In genomic region chr16:55368205-55368604, GRCh38 we compare ENCODE assay signal across 23 cellular contexts. TPM values are rescaled to one million over a fixed set of nuclear protein-coding genes. Genes with fewer than 3 reads are reported as not detected.
A peak's percentile ranks its signal among the peaks of the same experiment; 100 is the strongest.
DNase-seq lines count a peak whose midpoint lies in the region; ATAC-seq and TF ChIP-seq lines count a peak whose summit lies in the region.
"Had no signal": no experiment of that assay in that cellular context is flagged by ENCODE, and none has a peak within 500 bp of the region (broad histone marks: within the 10 kb centered on the region; RNA-seq: fewer than 3 reads in every experiment).

No MANE protein-coding gene starts in this region.

- H3K4me1 ChIP-seq in A673 (ENCODE audit: insufficient read depth, low read length, poor library complexity, severe bottlenecking) (peaks cover 33% of the 10 kb centered on the region), left lung (peaks cover 0 to 3% of the 10 kb centered on the region in 2 donors)
- H3K4me1 ChIP-seq: lower lobe of right lung had no signal

- H3K9me3 ChIP-seq in A673 (ENCODE audit: low read depth, low read length, poor library complexity, severe bottlenecking): no peaks in the 10 kb centered on the region
- no peaks in the 10 kb centered on the region for H3K9me3 ChIP-seq in left lung
- H3K9me3 ChIP-seq: lower lobe of right lung, thyroid gland had no signal

- intact Hi-C loops in A673 (cut with micrococcal nuclease; ENCODE audit: unreplicated experiment) (no loop called here), left lung (cut with DNase I) (no loop called here)

- H3K27me3 ChIP-seq in A673 (replicated peaks; ENCODE audit: insufficient read depth, low read depth, low read length, poor library complexity) (peaks cover 26% of the 10 kb centered on the region), left lung (peaks cover 14 to 68% of the 10 kb centered on the region in 2 donors)
- H3K27me3 ChIP-seq: thyroid gland had no signal

- DNase-seq in A673 (ENCODE audit: low spot score): peak; percentile 27
- peak; percentile 27 for DNase-seq in Daoy (ENCODE audit: low read depth)
- peak; percentile 59 for DNase-seq in RPMI8226
- no peak for DNase-seq in left lung
- DNase-seq in HT-29 (ENCODE audit: low spot score): no peak
- DNase-seq in retina: no peak
- DNase-seq: activated CD4-positive, alpha-beta memory T cell treated with anti-CD3 and anti-CD28 coated beads for 36 hours; activated CD4-positive, CD25-positive, alpha-beta regulatory T cell; activated gamma-delta T cell treated with Interleukin-2 at 50 U/mL for 16 hours; CD8-positive, alpha-beta memory T cell; H9; Kasumi-1; lower lobe of right lung; NCI-H1417 treated with DMSO at 0.1 percent for 48 hours; occipital lobe; stimulated activated naive CD4-positive, alpha-beta T cell; T-helper 9 cell; thyroid gland had no signal

- ATAC-seq in left lung (peak; percentile 66), HG03108 (IDR thresholded peaks at IDR 0.05; ENCODE audit: unreplicated experiment) (no peak), HG02798 (IDR thresholded peaks at IDR 0.05; ENCODE audit: poor library complexity, unreplicated experiment) (no peak)
- ATAC-seq: lower lobe of right lung had no signal

- H3K27ac ChIP-seq in A673 (ENCODE audit: low read depth, low read length, poor library complexity, severe bottlenecking): no peak overlapping the region
- no peak overlapping the region for H3K27ac ChIP-seq in left lung
- H3K27ac ChIP-seq: cardiac muscle cell, hepatocyte, lower lobe of right lung, thyroid gland had no signal

- no peaks in the 10 kb centered on the region for H3K36me3 ChIP-seq in A673 (ENCODE audit: insufficient read depth, low read length, poor library complexity, severe bottlenecking)
- H3K36me3 ChIP-seq in left lung: no peaks in the 10 kb centered on the region
- H3K36me3 ChIP-seq: cardiac muscle cell, lower lobe of right lung, thyroid gland had no signal

- H3K4me3 ChIP-seq in A673 (ENCODE audit: low read depth, low read length, poor library complexity, severe bottlenecking) (no peak overlapping the region), left lung (no peak overlapping the region)
- H3K4me3 ChIP-seq: cardiac muscle cell, hepatocyte, lower lobe of right lung, thyroid gland had no signal

- CTCF ChIA-PET in A673 (lab: Charles Lee): interaction anchor here (0.7 kb wide), 1 partner anchor 1423 kb away, joined by 3 read pairs; no protein-coding TSS in a partner anchor

- TF ChIP-seq CTCF in A673 (conservative IDR thresholded peaks at IDR 0.05; ENCODE audit: low read depth, low read length): no peak
- no peak for TF ChIP-seq CTCF in left lung (IDR thresholded peaks at IDR 0.05)

- POLR2A ChIA-PET in A673 (lab: Charles Lee; ENCODE audit: low non-redundant PET): no interaction called here

- no TSS peak for BruUV-seq in A673 (replicated peaks; lab: Mats Ljungman, UMichigan)

RNA-seq across cellular contexts. Expression of gene IRX6, which starts 44.2 kb away (rescaled TPM):
- 0.09 TPM in 1 of 2 replicates, not detected in the other for total RNA-seq in A673 (2021)
- total RNA-seq in Daoy (2014; rRNA removed; shearing (Covaris generic)): 0.15 and 0.23 TPM in 2 replicates
- 1 to 10 TPM; 2.6 to 4.6 TPM for total RNA-seq in left lung
- total RNA-seq in HT-29 (2014; rRNA removed; shearing (Covaris generic)): not detected in 2 replicates
- total RNA-seq: activated CD4-positive, alpha-beta memory T cell treated with anti-CD3 and anti-CD28 coated beads for 36 hours; CD8-positive, alpha-beta memory T cell; dermis microvascular lymphatic vessel endothelial cell; H9; occipital lobe had no signal

Comparison
In these comparisons a context has a peak if more than half of its experiments do, and no peak if none do; other contexts are left out.
1. DNase-seq: peak in A673 (single experiment), Daoy (single experiment) and RPMI8226 (single experiment); none in left lung (0 of 2), HT-29 (single experiment) and retina (single experiment).